In genomic region chr11:17542249-17542648, GRCh38 we compare ENCODE assay signal across 1 cellular context.
TF ChIP-seq lines count a peak whose summit lies in the region.

No MANE protein-coding gene starts in this region.

TF ChIP-seq in HepG2, 621 proteins besides CTCF, POLR2A, EP300 and RAD21 (continued from another document and continues in another):
- TF ChIP-seq ZNF580 (CRISPR knock-in tag; IDR thresholded peaks at IDR 0.05; ENCODE audit: borderline replicate concordance, low read depth), result no peak
- TF ChIP-seq TAF15 (IDR thresholded peaks at IDR 0.05; ENCODE audit: low read depth, low read length, poor library complexity, severe bottlenecking), result no peak
- no peak for TF ChIP-seq ZBTB4 (CRISPR knock-in tag; IDR thresholded peaks at IDR 0.05; ENCODE audit: borderline replicate concordance)
- TF ChIP-seq HDAC6 (IDR thresholded peaks at IDR 0.05; ENCODE audit: low read depth, low read length), result no peak
- no peak for TF ChIP-seq ZNF207 (IDR thresholded peaks at IDR 0.05; ENCODE audit: borderline replicate concordance)
- TF ChIP-seq GATA4 (IDR thresholded peaks at IDR 0.05; ENCODE audit: borderline replicate concordance, low read depth), result no peak
- no peak for TF ChIP-seq ZNF550 (CRISPR knock-in tag; IDR thresholded peaks at IDR 0.05; ENCODE audit: borderline replicate concordance)
- no peak for TF ChIP-seq ZNF878 (CRISPR knock-in tag; IDR thresholded peaks at IDR 0.05)
- no peak for TF ChIP-seq THAP8 (CRISPR knock-in tag; IDR thresholded peaks at IDR 0.05; ENCODE audit: borderline replicate concordance)
- TF ChIP-seq KMT2B (CRISPR knock-in tag; IDR thresholded peaks at IDR 0.05), result 0 out of 2 replicates have a peak, but pooled peaks have one; percentile 24
- TF ChIP-seq ZNF7 (CRISPR knock-in tag; IDR thresholded peaks at IDR 0.05), result peak; percentile 83
- no peak for TF ChIP-seq ZBTB43 (CRISPR knock-in tag; conservative IDR thresholded peaks at IDR 0.05)
- TF ChIP-seq ARID4A (CRISPR knock-in tag; IDR thresholded peaks at IDR 0.05; ENCODE audit: borderline replicate concordance), result no peak
- no peak for TF ChIP-seq ZSCAN29 (CRISPR knock-in tag; conservative IDR thresholded peaks at IDR 0.05)
- peak; percentile 49 for TF ChIP-seq XRCC5 (optimal IDR thresholded peaks at IDR 0.05; ENCODE audit: low read length)
- TF ChIP-seq ARNTL (CRISPR knock-in tag; IDR thresholded peaks at IDR 0.05), result no peak
- no peak for TF ChIP-seq GTF2F1 (IDR thresholded peaks at IDR 0.05; ENCODE audit: low read length)
- no peak for TF ChIP-seq ZNF503 (CRISPR knock-in tag; IDR thresholded peaks at IDR 0.05)
- no peak for TF ChIP-seq ZHX1 (CRISPR knock-in tag; IDR thresholded peaks at IDR 0.05; ENCODE audit: low read depth)
- TF ChIP-seq RARA (CRISPR knock-in tag; IDR thresholded peaks at IDR 0.05), result 0 out of 2 replicates have a peak, but pooled peaks have one; percentile 32
- no peak for TF ChIP-seq ZNF777 (CRISPR knock-in tag; IDR thresholded peaks at IDR 0.05)
- TF ChIP-seq MED1 (CRISPR knock-in tag; IDR thresholded peaks at IDR 0.05), result peak; percentile 39; the same call in 1 of the 2 replicates
- 0 out of 2 replicates have a peak, but pooled peaks have one; percentile 17 for TF ChIP-seq KDM2A (CRISPR knock-in tag; IDR thresholded peaks at IDR 0.05; ENCODE audit: borderline replicate concordance, low read depth)
- TF ChIP-seq ZNF24 (IDR thresholded peaks at IDR 0.05), result no peak
- TF ChIP-seq PRPF4 (IDR thresholded peaks at IDR 0.05; ENCODE audit: low read depth, low read length, poor library complexity, severe bottlenecking), result no peak
- peak; percentile 50; the same call in 1 of the 2 replicates for TF ChIP-seq ZNF768 (CRISPR knock-in tag; IDR thresholded peaks at IDR 0.05)
- TF ChIP-seq HNF1A (IDR thresholded peaks at IDR 0.05; ENCODE audit: low read depth), result no peak
- TF ChIP-seq HNF1A (CRISPR knock-in tag; IDR thresholded peaks at IDR 0.05; ENCODE audit: borderline replicate concordance), result no peak
- no peak for TF ChIP-seq SALL2 (CRISPR knock-in tag; IDR thresholded peaks at IDR 0.05)
- no peak for TF ChIP-seq HCFC1 (IDR thresholded peaks at IDR 0.05; ENCODE audit: low read depth, low read length)
- TF ChIP-seq CREM (IDR thresholded peaks at IDR 0.05), result no peak
- TF ChIP-seq CREM (CRISPR knock-in tag; IDR thresholded peaks at IDR 0.05), result no peak
- TF ChIP-seq ZNF160 (CRISPR knock-in tag; IDR thresholded peaks at IDR 0.05), result no peak
- TF ChIP-seq ZNF879 (CRISPR knock-in tag; IDR thresholded peaks at IDR 0.05), result no peak
- no peak for TF ChIP-seq BATF2 (CRISPR knock-in tag; IDR thresholded peaks at IDR 0.05)
- TF ChIP-seq ZNF563 (CRISPR knock-in tag; IDR thresholded peaks at IDR 0.05), result no peak
- peak; percentile 64; the same call in 1 of the 2 replicates for TF ChIP-seq MYC (CRISPR knock-in tag; IDR thresholded peaks at IDR 0.05; ENCODE audit: borderline replicate concordance)
- TF ChIP-seq AHR (CRISPR knock-in tag; IDR thresholded peaks at IDR 0.05), result no peak
- peak; percentile 73 for TF ChIP-seq MAX (IDR thresholded peaks at IDR 0.05)
- peak; percentile 43; the same call in 1 of the 2 replicates for TF ChIP-seq ZNF292 (CRISPR knock-in tag; IDR thresholded peaks at IDR 0.05; ENCODE audit: borderline replicate concordance, low read depth)
- peak; percentile 23; the same call in 1 of the 2 replicates for TF ChIP-seq TFDP1 (CRISPR knock-in tag; IDR thresholded peaks at IDR 0.05; ENCODE audit: borderline replicate concordance)
- no peak for TF ChIP-seq CHCHD3 (CRISPR knock-in tag; IDR thresholded peaks at IDR 0.05)
